Comparison of ENCODE assay signal across 8 cellular contexts in the genomic region with DNA sequence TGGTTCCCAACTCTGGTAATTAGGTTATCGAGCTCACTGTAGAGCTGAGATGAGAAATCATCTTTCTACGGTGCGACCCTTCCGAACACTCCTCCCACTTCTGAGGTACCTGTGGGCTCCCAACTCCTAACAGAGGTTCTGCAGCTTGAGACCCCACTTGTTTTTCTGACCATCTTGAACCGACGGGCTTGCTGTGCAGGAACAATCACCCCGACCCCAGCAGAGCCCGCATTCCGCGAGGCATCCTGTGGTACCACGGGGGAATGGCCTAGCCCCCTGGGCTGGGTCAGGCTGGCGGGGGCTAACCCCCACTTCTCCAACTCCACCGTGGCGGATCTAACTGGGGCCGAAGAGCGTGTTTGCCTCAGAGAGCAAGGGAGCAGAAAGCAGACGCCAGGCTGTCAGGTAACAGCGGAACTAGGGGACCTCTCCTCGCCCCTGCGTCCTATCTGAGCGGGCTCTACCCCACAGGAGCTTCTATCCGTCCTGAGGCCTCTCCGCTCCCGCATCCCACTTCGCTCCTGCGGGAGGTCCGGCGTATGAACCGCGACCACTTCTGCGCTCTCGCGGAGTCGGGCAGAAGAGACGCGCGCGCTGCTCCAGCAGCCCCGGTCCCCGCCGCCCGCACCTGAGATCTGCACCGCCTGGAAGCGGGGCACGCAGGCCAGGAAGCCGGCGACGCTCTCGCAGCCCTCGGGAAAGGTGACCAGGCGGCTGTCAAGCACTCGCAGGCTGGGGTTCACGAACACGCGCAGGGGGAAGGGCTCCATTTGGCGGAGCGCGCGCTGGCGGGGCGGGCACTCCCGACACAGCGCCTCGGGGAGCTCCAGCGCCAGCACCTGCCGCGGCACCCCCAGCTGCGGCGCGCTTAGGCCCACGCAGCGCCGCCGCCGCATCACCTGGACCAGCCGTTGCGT. TPM values are rescaled to one million over a fixed set of nuclear protein-coding genes. Genes with fewer than 3 reads are reported as not detected.
A peak's percentile ranks its signal among the peaks of the same experiment; 100 is the strongest.
DNase-seq lines count a peak whose midpoint lies in the region; ATAC-seq and TF ChIP-seq lines count a peak whose summit lies in the region.

No MANE protein-coding gene starts in this region.

- peak overlapping the region; percentile 87 for H2AK5ac ChIP-seq in neuronal stem cell (ENCODE audit: low read depth, low read length)

- H3K4me1 ChIP-seq in BLaER1: peaks cover 68% of the 10 kb centered on the region
- H3K4me1 ChIP-seq in neuronal stem cell (ENCODE audit: control insufficient read depth in 2 of 2, insufficient read depth in 1 of 2, low read depth in 1 of 2, low read length in 2 of 2): peaks cover 15 to 16% of the 10 kb centered on the region in 2 donors
- H3K4me1 ChIP-seq in uterus: peaks cover 13 to 18% of the 10 kb centered on the region in 2 donors

- H3K4me2 ChIP-seq in BLaER1: peak overlapping the region; percentile 96
- H3K4me2 ChIP-seq in neuronal stem cell (ENCODE audit: insufficient read depth, low read length, poor library complexity, severe bottlenecking): peak overlapping the region; percentile 96

- no peak for DNase-seq in HL-60 (ENCODE audit: low read depth in 1 of 2, low spot score in 1 of 2)
- peak; percentile 46 to 52 for DNase-seq in activated CD4-positive, alpha-beta T cell treated with anti-CD3 and anti-CD28 coated beads, Interleukin-2, amount 50 U/mL, for 48 hours
- peak; percentile 17 for DNase-seq in fibroblast of pulmonary artery (ENCODE audit: low read depth)
- no peak for DNase-seq in neuronal stem cell (ENCODE audit: low spot score)
- peak in 1 of 2 donors; percentile 17 for DNase-seq in uterus
- no peak for DNase-seq in NCI-H526 treated with DMSO at 0.1 percent for 48 hours (lab: John Stamatoyannopoulos, UW)

- ATAC-seq in GM19452 (IDR thresholded peaks at IDR 0.05; ENCODE audit: unreplicated experiment): peak; percentile 26

- peak overlapping the region; percentile 89 for H2BK12ac ChIP-seq in neuronal stem cell (ENCODE audit: low read length)

- peak overlapping the region; percentile 71 for H3K4ac ChIP-seq in neuronal stem cell (ENCODE audit: low read length)

- peak overlapping the region; percentile 96 for H2AFZ ChIP-seq in neuronal stem cell (ENCODE audit: low read length)

- peak overlapping the region; percentile 87 for H2BK5ac ChIP-seq in neuronal stem cell (ENCODE audit: low read length)

- H3K18ac ChIP-seq in neuronal stem cell (ENCODE audit: low read length): peak overlapping the region; percentile 88

- TF ChIP-seq POLR2A in uterus (IDR thresholded peaks at IDR 0.05): no peak

- TF ChIP-seq CTCF in HL-60 (IDR thresholded peaks at IDR 0.05; ENCODE audit: insufficient read depth, low read length): no peak
- TF ChIP-seq CTCF in fibroblast of pulmonary artery (IDR thresholded peaks at IDR 0.05; ENCODE audit: low read length, missing control alignments): no peak
- TF ChIP-seq CTCF in uterus (IDR thresholded peaks at IDR 0.05): no peak

- H3K9ac ChIP-seq in BLaER1 (peak overlapping the region; percentile 82), neuronal stem cell (ENCODE audit: low read depth, low read length, poor library complexity) (peak overlapping the region; percentile 99)

- no peak overlapping the region for H2BK120ac ChIP-seq in neuronal stem cell (ENCODE audit: low read depth, low read length)

- peaks cover 19% of the 10 kb centered on the region for H3K79me1 ChIP-seq in neuronal stem cell (ENCODE audit: low read depth, low read length)

- peak overlapping the region; percentile 99 for H3K23ac ChIP-seq in neuronal stem cell (ENCODE audit: low read depth, low read length, poor library complexity)

- no peak overlapping the region for H4K91ac ChIP-seq in neuronal stem cell (ENCODE audit: low read depth, low read length, poor library complexity)

- H3K9me3 ChIP-seq in BLaER1 (no peaks in the 10 kb centered on the region), neuronal stem cell (replicated peaks in 1 of 2; ENCODE audit: control insufficient read depth in 2 of 2, insufficient read depth in 1 of 2, low read depth in 1 of 2, low read length in 2 of 2) (no peaks in the 10 kb centered on the region), uterus (no peaks in the 10 kb centered on the region)

- H3K14ac ChIP-seq in neuronal stem cell (ENCODE audit: low read length): peak overlapping the region; percentile 63

- H4K20me1 ChIP-seq in BLaER1: peaks cover 56% of the 10 kb centered on the region

- peak overlapping the region; percentile 83 for H3K4me3 ChIP-seq in BLaER1
- H3K4me3 ChIP-seq in HL-60 (replicated peaks; ENCODE audit: insufficient read depth, low read length): peak overlapping the region; percentile 85
- H3K4me3 ChIP-seq in fibroblast of pulmonary artery (replicated peaks; ENCODE audit: low read depth, low read length): peak overlapping the region; percentile 69
- peak overlapping the region; percentile 85 to 92 for H3K4me3 ChIP-seq in neuronal stem cell (ENCODE audit: low read length in 2 of 2)
- H3K4me3 ChIP-seq in uterus: peak overlapping the region; percentile 57 to 92

- H3K27ac ChIP-seq in BLaER1 (peak overlapping the region; percentile 84), HL-60 (replicated peaks) (peak overlapping the region; percentile 69), neuronal stem cell (replicated peaks; ENCODE audit: low read length) (no peak overlapping the region), uterus (peak overlapping the region; percentile 23 to 88)

- peaks cover 76% of the 10 kb centered on the region for H3K36me3 ChIP-seq in BLaER1
- peaks cover 51 to 89% of the 10 kb centered on the region in 2 donors for H3K36me3 ChIP-seq in neuronal stem cell (replicated peaks in 1 of 2; ENCODE audit: control insufficient read depth in 2 of 2, insufficient read depth in 2 of 2, low read length in 2 of 2)
- no peaks in the 10 kb centered on the region for H3K36me3 ChIP-seq in uterus

- peak overlapping the region; percentile 30 for H4K8ac ChIP-seq in neuronal stem cell (ENCODE audit: low read depth, low read length)

- H2BK15ac ChIP-seq in neuronal stem cell (ENCODE audit: low read length): no peak overlapping the region

- H3K27me3 ChIP-seq in BLaER1 (no peaks in the 10 kb centered on the region), HL-60 (ENCODE audit: insufficient read depth, poor library complexity, severe bottlenecking) (no peaks in the 10 kb centered on the region), neuronal stem cell (ENCODE audit: control insufficient read depth in 3 of 3, insufficient read depth in 3 of 3, low read depth in 1 of 3, low read length in 3 of 3) (no peaks in the 10 kb centered on the region), uterus (no peaks in the 10 kb centered on the region)

- no CpG with 5 or more reads among the region's 77 CpGs for WGBS in neuronal stem cell (ENCODE audit: extremely low coverage in 2 of 2, insufficient read length in 2 of 2, insufficient replicate concordance in 1 of 2), 2 donors

- intact Hi-C loops in uterus (cut with DNase I; ENCODE audit: low total_unique reads): no loop called here

RNA-seq across cellular contexts. Expression of a gene that starts 0.8 kb away (rescaled TPM):
- 4.5 TPM for polyA plus RNA-seq in neuronal stem cell (2013, experiment 1 of 2)
- polyA plus RNA-seq in neuronal stem cell (2013, experiment 2 of 2): 4.6 TPM
- 10 to 100 TPM in 2 of 4 donors, 1 to 10 TPM in 2; 3.2 to 69.9 (median 13.2) TPM for total RNA-seq in uterus

RNA-seq across cellular contexts. Expression of a gene that starts 9.7 kb away (rescaled TPM):
- 28.2 TPM for polyA plus RNA-seq in neuronal stem cell (2013, experiment 1 of 2)
- 27.7 TPM for polyA plus RNA-seq in neuronal stem cell (2013, experiment 2 of 2)
- 10 to 100 TPM; 39.4 to 58.8 (median 43.0) TPM for total RNA-seq in uterus

RNA-seq across cellular contexts. Expression of a gene that starts 9.9 kb away (rescaled TPM):
- polyA plus RNA-seq in neuronal stem cell (2013, experiment 1 of 2): 21.6 TPM
- polyA plus RNA-seq in neuronal stem cell (2013, experiment 2 of 2): 21.4 TPM
- 10 to 100 TPM in 3 of 4 donors, 1 to 10 TPM in 1; 6.2 to 21.7 (median 16.9) TPM for total RNA-seq in uterus

RNA-seq across cellular contexts. Expression of a gene that starts 18.5 kb away (rescaled TPM):
- 33.8 TPM for polyA plus RNA-seq in neuronal stem cell (2013, experiment 1 of 2)
- polyA plus RNA-seq in neuronal stem cell (2013, experiment 2 of 2): 33.7 TPM
- total RNA-seq in uterus: 10 to 100 TPM; 14.6 to 39.5 (median 25.0) TPM

RNA-seq across cellular contexts. Expression of a gene that starts 22.0 kb away (rescaled TPM):
- not detected for polyA plus RNA-seq in neuronal stem cell (2013, experiment 1 of 2)
- polyA plus RNA-seq in neuronal stem cell (2013, experiment 2 of 2): 0.04 TPM
- total RNA-seq in uterus: under 1 TPM in 1 of 4 donors, not detected in 3; 0.98 TPM

Comparison
In these comparisons a context has a peak if more than half of its experiments do, and no peak if none do; other contexts are left out.
1. DNase-seq: peak in activated CD4-positive, alpha-beta T cell treated with anti-CD3 and anti-CD28 coated beads, Interleukin-2, amount 50 U/mL, for 48 hours (2 of 2) and fibroblast of pulmonary artery (single experiment); none in HL-60 (0 of 2), neuronal stem cell (single experiment) and NCI-H526 treated with DMSO at 0.1 percent for 48 hours (single experiment).
2. Peak in every context shown above with its lines, with median percentiles within 50 percentile points of each other: H3K4me3 ChIP-seq.